Comparison of ENCODE assay signal across 13 cellular contexts in genomic region chr6:144778056-144778455, GRCh38.
"Had no signal": no experiment of that assay in that cellular context is flagged by ENCODE, and none has a peak within 500 bp of the region (broad histone marks: within the 10 kb centered on the region; RNA-seq: fewer than 3 reads in every experiment).

No MANE protein-coding gene starts in this region.

- H3K4me1 ChIP-seq: colonic mucosa, esophagus muscularis mucosa, left ventricle myocardium inferior, pancreas had no signal

- DNase-seq: activated CD4-positive, alpha-beta T cell treated with anti-CD3 and anti-CD28 coated beads, Interleukin-2, amount 10 ng/mL, durations not matched to agents 7 days and 5 days; activated CD4-positive, CD25-positive, alpha-beta regulatory T cell; activated naive CD4-positive, alpha-beta T cell treated with anti-CD3 and anti-CD28 coated beads, Interleukin-2, amount 10 ng/mL, durations not matched to agents 7 days and 5 days; colonic mucosa; left ventricle myocardium inferior; mucosa of descending colon; pancreas; stimulated activated CD4-positive, alpha-beta T cell treated with anti-CD3 and anti-CD28 coated beads, Interleukin-12 subunit alpha, Interleukin-12 subunit beta, amount 100 ng/mL, for 4 hours; stimulated activated CD4-positive, alpha-beta T cell treated with anti-CD3 and anti-CD28 coated beads, Interleukin-2, amount 100 ng/mL, for 24 hours; SW 1271 had no signal

- H3K4me3 ChIP-seq: colonic mucosa, esophagus muscularis mucosa, left ventricle myocardium inferior, mucosa of descending colon, neural progenitor cell, pancreas had no signal

- H3K4me1 Mint-ChIP-seq: activated CD4-positive, alpha-beta T cell treated with anti-CD3 and anti-CD28 coated beads, Interleukin-2, amount 10 ng/mL, durations not matched to agents 7 days and 5 days; activated naive CD4-positive, alpha-beta T cell treated with anti-CD3 and anti-CD28 coated beads, Interleukin-2, amount 10 ng/mL, durations not matched to agents 7 days and 5 days; neural progenitor cell had no signal

- H2AFZ ChIP-seq: neural progenitor cell had no signal

- H3K36me3 ChIP-seq: colonic mucosa, neural progenitor cell had no signal

- H3K27ac Mint-ChIP-seq: activated CD4-positive, alpha-beta T cell treated with anti-CD3 and anti-CD28 coated beads, Interleukin-2, amount 10 ng/mL, durations not matched to agents 7 days and 5 days; activated naive CD4-positive, alpha-beta T cell treated with anti-CD3 and anti-CD28 coated beads, Interleukin-2, amount 10 ng/mL, durations not matched to agents 7 days and 5 days; neural progenitor cell; T-helper 2 cell treated with Interferon-gamma antibody and Interleukin-4, amounts not matched to agents 5 μg/mL and 100 μg/mL, for 36 hours had no signal

- H3K27me3 Mint-ChIP-seq: activated CD4-positive, alpha-beta T cell treated with anti-CD3 and anti-CD28 coated beads, Interleukin-2, amount 10 ng/mL, durations not matched to agents 7 days and 5 days; activated naive CD4-positive, alpha-beta T cell treated with anti-CD3 and anti-CD28 coated beads, Interleukin-2, amount 10 ng/mL, durations not matched to agents 7 days and 5 days had no signal

- H3K9ac ChIP-seq: neural progenitor cell had no signal

- H3K4me2 ChIP-seq: neural progenitor cell had no signal

- H3K9me3 Mint-ChIP-seq: activated CD4-positive, alpha-beta T cell treated with anti-CD3 and anti-CD28 coated beads, Interleukin-2, amount 10 ng/mL, durations not matched to agents 7 days and 5 days; activated naive CD4-positive, alpha-beta T cell treated with anti-CD3 and anti-CD28 coated beads, Interleukin-2, amount 10 ng/mL, durations not matched to agents 7 days and 5 days; neural progenitor cell; T-helper 2 cell treated with Interferon-gamma antibody and Interleukin-4, amounts not matched to agents 5 μg/mL and 100 μg/mL, for 36 hours had no signal

- ATAC-seq: mucosa of descending colon, pancreas had no signal

- H3K9me3 ChIP-seq: colonic mucosa, esophagus muscularis mucosa, left ventricle myocardium inferior, mucosa of descending colon, pancreas had no signal

- H3K27ac ChIP-seq: colonic mucosa, esophagus muscularis mucosa, left ventricle myocardium inferior, neural progenitor cell, pancreas had no signal

- H3K4me3 Mint-ChIP-seq: activated CD4-positive, alpha-beta T cell treated with anti-CD3 and anti-CD28 coated beads, Interleukin-2, amount 10 ng/mL, durations not matched to agents 7 days and 5 days; activated naive CD4-positive, alpha-beta T cell treated with anti-CD3 and anti-CD28 coated beads, Interleukin-2, amount 10 ng/mL, durations not matched to agents 7 days and 5 days; neural progenitor cell; T-helper 2 cell treated with Interferon-gamma antibody and Interleukin-4, amounts not matched to agents 5 μg/mL and 100 μg/mL, for 36 hours had no signal

- H3K27me3 ChIP-seq: colonic mucosa, esophagus muscularis mucosa, neural progenitor cell, pancreas had no signal
